In genomic region chr5:179518369-179518768, GRCh38 we compare ENCODE assay signal across 8 cellular contexts. TPM values are rescaled to one million over a fixed set of nuclear protein-coding genes. Genes with fewer than 3 reads are reported as not detected.
DNase-seq lines count a peak whose midpoint lies in the region; ATAC-seq, FAIRE-seq and TF ChIP-seq lines count a peak whose summit lies in the region.
"Not testable (repeated sequence)": the region's sequence is repeated elsewhere in the genome, so short reads cannot be mapped to it uniquely, and the experiment has no call there.

No MANE protein-coding gene starts in this region.

- not testable (repeated sequence) for H3K4me1 Mint-ChIP-seq in activated B cell treated with CpG ODN at 0.5 μM for 24 hours, naive B cell

- not testable (repeated sequence) for H3K4me3 Mint-ChIP-seq in activated B cell treated with CpG ODN at 0.5 μM for 24 hours, naive B cell

- not testable (repeated sequence) for DNase-seq in GM19239 (ENCODE audit: insufficient read length, low spot score); activated B cell treated with CpG ODN at 0.5 μM for 24 hours; naive B cell

- FAIRE-seq in GM19239 (lab: Jason Lieb, UNC) = peak; percentile 35

- ATAC-seq in GM18502 (IDR thresholded peaks at IDR 0.05; ENCODE audit: poor library complexity, unreplicated experiment) = peak; percentile 58
- peak; percentile 46 for ATAC-seq in GM21390 (IDR thresholded peaks at IDR 0.05; ENCODE audit: unreplicated experiment)
- peak; percentile 50 for ATAC-seq in HG02642 (IDR thresholded peaks at IDR 0.05; ENCODE audit: poor library complexity, unreplicated experiment)
- peak; percentile 58 for ATAC-seq in HG03039 (IDR thresholded peaks at IDR 0.05; ENCODE audit: unreplicated experiment)
- ATAC-seq in HG03439 (IDR thresholded peaks at IDR 0.05; ENCODE audit: unreplicated experiment) = peak; percentile 92
- peak; percentile 75 for ATAC-seq in activated B cell treated with CpG ODN at 0.5 μM for 24 hours (ENCODE audit: low read depth)
- peak; percentile 40 to 64 for ATAC-seq in naive B cell (ENCODE audit: low read depth in 2 of 2)

- CTCF ChIA-PET in activated B cell treated with CpG ODN at 0.5 μM for 24 hours (lab: Charles Lee) = not testable (repeated sequence)

- H3K27me3 Mint-ChIP-seq in activated B cell treated with CpG ODN at 0.5 μM for 24 hours, naive B cell: not testable (repeated sequence)

- not testable (repeated sequence) for H3K27ac Mint-ChIP-seq in activated B cell treated with CpG ODN at 0.5 μM for 24 hours
- peak overlapping the region in 1 of 6 donors; percentile 78 for H3K27ac Mint-ChIP-seq in naive B cell

- H3K9me3 Mint-ChIP-seq in activated B cell treated with CpG ODN at 0.5 μM for 24 hours, naive B cell: not testable (repeated sequence)

- intact Hi-C loops in activated B cell treated with CpG ODN at 0.5 μM for 24 hours (cut with micrococcal nuclease) = not testable (repeated sequence)

- POLR2A ChIA-PET in activated B cell treated with CpG ODN at 0.5 μM for 24 hours (lab: Charles Lee) = not testable (repeated sequence)

- H3K36me3 Mint-ChIP-seq in activated B cell treated with CpG ODN at 0.5 μM for 24 hours (ENCODE audit: low read depth); naive B cell: not testable (repeated sequence)

- TF ChIP-seq CTCF in activated B cell treated with CpG ODN at 0.5 μM for 24 hours (IDR thresholded peaks at IDR 0.05) = not testable (repeated sequence)

RNA-seq across cellular contexts. Expression of gene RUFY1, which starts 32.0 kb away (rescaled TPM):
- total RNA-seq in activated B cell treated with CpG ODN at 0.5 μM for 24 hours = 83.0 and 95.8 TPM in 2 replicates
- 10 to 100 TPM; 12.9 to 63.5 (median 42.2) TPM for polyA plus RNA-seq in naive B cell (ENCODE audit: low read depth in 6 of 6)
